8 cellular contexts compared by ENCODE assay signal in genomic region chr19:16771618-16772017, GRCh38. TPM values are rescaled to one million over a fixed set of nuclear protein-coding genes. Genes with fewer than 3 reads are reported as not detected.
DNase-seq lines count a peak whose midpoint lies in the region; ATAC-seq and TF ChIP-seq lines count a peak whose summit lies in the region.

No MANE protein-coding gene starts in this region.

- H3K4me3 Mint-ChIP-seq in Caco-2 (ENCODE audit: unreplicated experiment) (no peak overlapping the region), natural killer cell (no peak overlapping the region)
- H3K4me3 Mint-ChIP-seq in stimulated activated effector memory CD8-positive, alpha-beta T cell treated with anti-CD3 and anti-CD28 coated beads, Interleukin-12 subunit alpha, Interleukin-12 subunit beta, amount 100 ng/mL, for 72 hours: no peak overlapping the region

- H3K9ac ChIP-seq in KMS-11: no peak overlapping the region

- CTCF ChIA-PET in Caco-2 (lab: Charles Lee) (interaction anchor here (0.6 to 1.0 kb wide), 4 partner anchors 8 to 281 kb away, joined by 3 to 7 read pairs (median 4); no protein-coding TSS in a partner anchor), PC-9 (lab: Charles Lee) (interaction anchor here (0.6 to 0.7 kb wide), 4 partner anchors 250 to 1297 kb away, joined by 3 to 9 read pairs (median 6); no protein-coding TSS in a partner anchor)

- no peak overlapping the region for H3K4me2 ChIP-seq in KMS-11
- H3K4me2 ChIP-seq in PC-9: peak overlapping the region; percentile 40; the same call in 1 of the 2 replicates

- peaks cover 6% of the 10 kb centered on the region; the same call in 1 of the 2 replicates for H3F3A ChIP-seq in PC-9 (ENCODE audit: insufficient read depth, low read depth)

- intact Hi-C loops in Caco-2 (cut with micrococcal nuclease; ENCODE audit: unreplicated experiment) (loop anchor here (1.0 kb wide), 2 partner anchors 198 to 281 kb away; no protein-coding TSS in a partner anchor), PC-9 (cut with micrococcal nuclease; ENCODE audit: unreplicated experiment) (loop anchor here (1.0 to 10.0 kb wide), 4 partner anchors 57 to 511 kb away; partner anchors contain the start of gene ANKLE1), esophagus squamous epithelium (cut with DNase I) (loop anchor here (10.0 kb wide), 2 partner anchors 133 to 273 kb away; no protein-coding TSS in a partner anchor), natural killer cell (cut with micrococcal nuclease) (loop anchor here (1.0 to 5.0 kb wide), 4 partner anchors 129 to 696 kb away; no protein-coding TSS in a partner anchor)

- ATAC-seq in natural killer cell (peak; percentile 82 to 94 (median 92)), GM19467 (IDR thresholded peaks at IDR 0.05; ENCODE audit: unreplicated experiment) (no peak)
- peak; percentile 75 for ATAC-seq in stimulated activated effector memory CD8-positive, alpha-beta T cell treated with anti-CD3 and anti-CD28 coated beads, Interleukin-12 subunit alpha, Interleukin-12 subunit beta, amount 100 ng/mL, for 72 hours

- H3K36me3 Mint-ChIP-seq in Caco-2 (ENCODE audit: insufficient read depth, unreplicated experiment): no peaks in the 10 kb centered on the region
- no peaks in the 10 kb centered on the region for H3K36me3 Mint-ChIP-seq in natural killer cell
- H3K36me3 Mint-ChIP-seq in stimulated activated effector memory CD8-positive, alpha-beta T cell treated with anti-CD3 and anti-CD28 coated beads, Interleukin-12 subunit alpha, Interleukin-12 subunit beta, amount 100 ng/mL, for 72 hours: no peaks in the 10 kb centered on the region

- H3K27me3 ChIP-seq in Caco-2 (replicated peaks; ENCODE audit: control insufficient read depth, insufficient read depth, low read length) (no peaks in the 10 kb centered on the region), KMS-11 (ENCODE audit: insufficient read depth, low read depth) (peaks cover 10% of the 10 kb centered on the region; the same call in 1 of the 2 replicates), PC-9 (ENCODE audit: insufficient read depth, low read depth) (no peaks in the 10 kb centered on the region), esophagus squamous epithelium (no peaks in the 10 kb centered on the region)

- TF ChIP-seq POLR2A in esophagus squamous epithelium (IDR thresholded peaks at IDR 0.05): no peak

- no peaks in the 10 kb centered on the region for H3K9me3 Mint-ChIP-seq in Caco-2 (ENCODE audit: unreplicated experiment)
- H3K9me3 Mint-ChIP-seq in natural killer cell: no peaks in the 10 kb centered on the region
- H3K9me3 Mint-ChIP-seq in stimulated activated effector memory CD8-positive, alpha-beta T cell treated with anti-CD3 and anti-CD28 coated beads, Interleukin-12 subunit alpha, Interleukin-12 subunit beta, amount 100 ng/mL, for 72 hours: no peaks in the 10 kb centered on the region

- H3K27ac ChIP-seq in KMS-11 (no peak overlapping the region), PC-9 (no peak overlapping the region), esophagus squamous epithelium (no peak overlapping the region)

- no peaks in the 10 kb centered on the region for H3K4me1 Mint-ChIP-seq in Caco-2 (ENCODE audit: low read depth, unreplicated experiment)
- no peaks in the 10 kb centered on the region for H3K4me1 Mint-ChIP-seq in natural killer cell
- no peaks in the 10 kb centered on the region for H3K4me1 Mint-ChIP-seq in stimulated activated effector memory CD8-positive, alpha-beta T cell treated with anti-CD3 and anti-CD28 coated beads, Interleukin-12 subunit alpha, Interleukin-12 subunit beta, amount 100 ng/mL, for 72 hours

- DNase-seq in Caco-2: peak; percentile 72 to 78
- peak; percentile 68 for DNase-seq in PC-9
- DNase-seq in activated T-cell treated with anti-CD3 and anti-CD28 coated beads for 48 hours (ENCODE audit: low read depth): peak; percentile 61
- no peak for DNase-seq in esophagus squamous epithelium (lab: John Stamatoyannopoulos, UW)
- peak; percentile 65 for DNase-seq in natural killer cell
- DNase-seq in stimulated activated effector memory CD8-positive, alpha-beta T cell treated with anti-CD3 and anti-CD28 coated beads, Interleukin-12 subunit alpha, Interleukin-12 subunit beta, amount 100 ng/mL, for 72 hours (ENCODE audit: low spot score in 2 of 2): peak; percentile 68 to 83

- H3K27ac Mint-ChIP-seq in Caco-2 (ENCODE audit: unreplicated experiment) (no peak overlapping the region), natural killer cell (no peak overlapping the region)
- no peak overlapping the region for H3K27ac Mint-ChIP-seq in stimulated activated effector memory CD8-positive, alpha-beta T cell treated with anti-CD3 and anti-CD28 coated beads, Interleukin-12 subunit alpha, Interleukin-12 subunit beta, amount 100 ng/mL, for 72 hours

- no peak overlapping the region for H3K4me3 ChIP-seq in Caco-2 (ENCODE audit: low read depth, low read length)
- no peak overlapping the region for H3K4me3 ChIP-seq in KMS-11 (IDR thresholded peaks at IDR 0.05; ENCODE audit: insufficient read depth, low read depth, low read length)
- no peak overlapping the region for H3K4me3 ChIP-seq in PC-9
- no peak overlapping the region for H3K4me3 ChIP-seq in esophagus squamous epithelium

- H3K36me3 ChIP-seq in Caco-2 (ENCODE audit: control insufficient read depth, insufficient read depth, low read length) (no peaks in the 10 kb centered on the region), KMS-11 (ENCODE audit: insufficient read depth) (no peaks in the 10 kb centered on the region), PC-9 (ENCODE audit: low read depth) (no peaks in the 10 kb centered on the region), esophagus squamous epithelium (no peaks in the 10 kb centered on the region)

- no TSS peak for BruUV-seq in Caco-2 (replicated peaks; lab: Mats Ljungman, UMichigan)
- no TSS peak for BruUV-seq in PC-9 (replicated peaks; lab: Mats Ljungman, UMichigan)

- H3K9me2 ChIP-seq in PC-9 (ENCODE audit: insufficient read depth): no peaks in the 10 kb centered on the region

- H3K4me1 ChIP-seq in Caco-2: no peaks in the 10 kb centered on the region
- no peaks in the 10 kb centered on the region for H3K4me1 ChIP-seq in KMS-11 (ENCODE audit: low read depth, poor library complexity, severe bottlenecking)
- H3K4me1 ChIP-seq in PC-9 (replicated peaks; ENCODE audit: insufficient read depth): peaks cover 10% of the 10 kb centered on the region; the same call in 1 of the 2 replicates
- no peaks in the 10 kb centered on the region for H3K4me1 ChIP-seq in esophagus squamous epithelium

- H4K20me1 ChIP-seq in KMS-11 (ENCODE audit: insufficient read depth) (no peaks in the 10 kb centered on the region), PC-9 (ENCODE audit: insufficient read depth) (no peaks in the 10 kb centered on the region)

- H2AFZ ChIP-seq in KMS-11 (ENCODE audit: low read depth) (peak overlapping the region; percentile 5; the same call in 1 of the 2 replicates), PC-9 (no peak overlapping the region)

- H3K27me3 Mint-ChIP-seq in Caco-2 (ENCODE audit: insufficient read depth, unreplicated experiment): peaks cover 6% of the 10 kb centered on the region
- H3K27me3 Mint-ChIP-seq in natural killer cell (ENCODE audit: low read depth in 2 of 2): peaks cover 5 to 22% of the 10 kb centered on the region in 2 donors

- TF ChIP-seq CTCF in Caco-2 (IDR thresholded peaks at IDR 0.05; ENCODE audit: insufficient read depth in 1 of 2, low read depth in 1 of 2, low read length in 1 of 2, severe bottlenecking in 1 of 2, unreplicated experiment in 1 of 2) (peak; percentile 74 to 81), KMS-11 (conservative IDR thresholded peaks at IDR 0.05; ENCODE audit: low read depth, low read length) (peak; percentile 87), PC-9 (conservative IDR thresholded peaks at IDR 0.05) (peak; percentile 97), esophagus squamous epithelium (IDR thresholded peaks at IDR 0.05) (peak; percentile 72 to 87 (median 84)), natural killer cell (IDR thresholded peaks at IDR 0.05) (peak; percentile 87)

- POLR2A ChIA-PET in Caco-2 (lab: Charles Lee): no interaction called here
- POLR2A ChIA-PET in PC-9 (lab: Charles Lee; ENCODE audit: unreplicated experiment): interaction anchor here (0.6 kb wide), 1 partner anchor 253 kb away, joined by 5 read pairs; no protein-coding TSS in a partner anchor

- H3K9me3 ChIP-seq in Caco-2: no peaks in the 10 kb centered on the region; the same call in 1 of the 2 replicates
- peaks cover 3% of the 10 kb centered on the region; the same call in 1 of the 2 replicates for H3K9me3 ChIP-seq in PC-9 (ENCODE audit: insufficient read depth, low read depth)
- no peaks in the 10 kb centered on the region for H3K9me3 ChIP-seq in esophagus squamous epithelium

- WGBS in esophagus squamous epithelium, 2 donors: 32 to 33% methylated on average over 14 of the region's 14 CpGs

- no peaks in the 10 kb centered on the region for H3K79me2 ChIP-seq in KMS-11 (ENCODE audit: insufficient read depth, low read depth)
- no peaks in the 10 kb centered on the region for H3K79me2 ChIP-seq in PC-9 (ENCODE audit: low read depth)

RNA-seq across cellular contexts. Expression of gene NWD1, which starts 52.0 kb away (rescaled TPM):
- total RNA-seq in Caco-2 (2022): not detected in 2 replicates
- total RNA-seq in PC-9 (2021): 3.0 and 5.0 TPM in 2 replicates
- total RNA-seq in esophagus squamous epithelium: under 1 TPM; 0.04 to 0.41 (median 0.21) TPM
- under 1 TPM in 2 of 3 donors, not detected in 1; 0.05 TPM for total RNA-seq in natural killer cell

RNA-seq across cellular contexts. Expression of gene SIN3B, which starts 57.6 kb away (rescaled TPM):
- total RNA-seq in Caco-2 (2022): 56.3 and 56.9 TPM in 2 replicates
- total RNA-seq in PC-9 (2021): 72.6 and 83.8 TPM in 2 replicates
- 10 to 100 TPM; 11.2 to 34.7 (median 28.5) TPM for total RNA-seq in esophagus squamous epithelium
- total RNA-seq in natural killer cell: 10 to 100 TPM; 58.4 to 70.1 (median 60.2) TPM
